Comparison of ENCODE assay signal across 1 cellular context in genomic region chr3:47380601-47381316, GRCh38.
TF ChIP-seq lines count a peak whose summit lies in the region.

A gene with protein sequence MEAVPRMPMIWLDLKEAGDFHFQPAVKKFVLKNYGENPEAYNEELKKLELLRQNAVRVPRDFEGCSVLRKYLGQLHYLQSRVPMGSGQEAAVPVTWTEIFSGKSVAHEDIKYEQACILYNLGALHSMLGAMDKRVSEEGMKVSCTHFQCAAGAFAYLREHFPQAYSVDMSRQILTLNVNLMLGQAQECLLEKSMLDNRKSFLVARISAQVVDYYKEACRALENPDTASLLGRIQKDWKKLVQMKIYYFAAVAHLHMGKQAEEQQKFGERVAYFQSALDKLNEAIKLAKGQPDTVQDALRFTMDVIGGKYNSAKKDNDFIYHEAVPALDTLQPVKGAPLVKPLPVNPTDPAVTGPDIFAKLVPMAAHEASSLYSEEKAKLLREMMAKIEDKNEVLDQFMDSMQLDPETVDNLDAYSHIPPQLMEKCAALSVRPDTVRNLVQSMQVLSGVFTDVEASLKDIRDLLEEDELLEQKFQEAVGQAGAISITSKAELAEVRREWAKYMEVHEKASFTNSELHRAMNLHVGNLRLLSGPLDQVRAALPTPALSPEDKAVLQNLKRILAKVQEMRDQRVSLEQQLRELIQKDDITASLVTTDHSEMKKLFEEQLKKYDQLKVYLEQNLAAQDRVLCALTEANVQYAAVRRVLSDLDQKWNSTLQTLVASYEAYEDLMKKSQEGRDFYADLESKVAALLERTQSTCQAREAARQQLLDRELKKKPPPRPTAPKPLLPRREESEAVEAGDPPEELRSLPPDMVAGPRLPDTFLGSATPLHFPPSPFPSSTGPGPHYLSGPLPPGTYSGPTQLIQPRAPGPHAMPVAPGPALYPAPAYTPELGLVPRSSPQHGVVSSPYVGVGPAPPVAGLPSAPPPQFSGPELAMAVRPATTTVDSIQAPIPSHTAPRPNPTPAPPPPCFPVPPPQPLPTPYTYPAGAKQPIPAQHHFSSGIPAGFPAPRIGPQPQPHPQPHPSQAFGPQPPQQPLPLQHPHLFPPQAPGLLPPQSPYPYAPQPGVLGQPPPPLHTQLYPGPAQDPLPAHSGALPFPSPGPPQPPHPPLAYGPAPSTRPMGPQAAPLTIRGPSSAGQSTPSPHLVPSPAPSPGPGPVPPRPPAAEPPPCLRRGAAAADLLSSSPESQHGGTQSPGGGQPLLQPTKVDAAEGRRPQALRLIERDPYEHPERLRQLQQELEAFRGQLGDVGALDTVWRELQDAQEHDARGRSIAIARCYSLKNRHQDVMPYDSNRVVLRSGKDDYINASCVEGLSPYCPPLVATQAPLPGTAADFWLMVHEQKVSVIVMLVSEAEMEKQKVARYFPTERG (N-terminal part only) (plus strand): TSS chr3:47381021. CDS start chr3:47381097, 76 bp downstream.

TF ChIP-seq in HEK293, 187 proteins besides CTCF, POLR2A, EP300 and RAD21 (continued from another document):
- 0 out of 2 replicates have a peak, but pooled peaks have one; percentile 61 for TF ChIP-seq ZNF785 (tag by site-specific recombination; IDR thresholded peaks at IDR 0.05)
- TF ChIP-seq ZNF830 (tag by site-specific recombination; IDR thresholded peaks at IDR 0.05; ENCODE audit: low read depth): no peak
- no peak for TF ChIP-seq ZNF626 (tag by site-specific recombination; IDR thresholded peaks at IDR 0.05)
- TF ChIP-seq ZFP37 (tag by site-specific recombination; IDR thresholded peaks at IDR 0.05): peak; percentile 80; the same call in 1 of the 2 replicates
- no peak for TF ChIP-seq ZSCAN16 (tag by site-specific recombination; IDR thresholded peaks at IDR 0.05)
- TF ChIP-seq ZNF311 (tag by site-specific recombination; IDR thresholded peaks at IDR 0.05; ENCODE audit: borderline replicate concordance): no peak
- no peak for TF ChIP-seq ZNF174 (tag by site-specific recombination; IDR thresholded peaks at IDR 0.05)
- TF ChIP-seq PRDM1 (tag by site-specific recombination; IDR thresholded peaks at IDR 0.05): no peak
- TF ChIP-seq KLF1 (tag by site-specific recombination; IDR thresholded peaks at IDR 0.05): peak; percentile 54; the same call in 1 of the 2 replicates
- peak; percentile 56; the same call in 1 of the 2 replicates for TF ChIP-seq ZNF2 (tag by site-specific recombination; IDR thresholded peaks at IDR 0.05)
- TF ChIP-seq KLF8 (tag by site-specific recombination; IDR thresholded peaks at IDR 0.05): peak; percentile 17; the same call in 1 of the 2 replicates
- TF ChIP-seq TSHZ1 (tag by site-specific recombination; IDR thresholded peaks at IDR 0.05; ENCODE audit: borderline replicate concordance): no peak
- TF ChIP-seq YY1 (tag by site-specific recombination; IDR thresholded peaks at IDR 0.05): peak; percentile 75; the same call in 1 of the 2 replicates
- peak; percentile 80 for TF ChIP-seq ZEB2 (tag by site-specific recombination; IDR thresholded peaks at IDR 0.05)
- peak; percentile 59; the same call in 1 of the 2 replicates for TF ChIP-seq OVOL3 (tag by site-specific recombination; IDR thresholded peaks at IDR 0.05)
- no peak for TF ChIP-seq ZNF202 (tag by site-specific recombination; IDR thresholded peaks at IDR 0.05; ENCODE audit: borderline replicate concordance)
- no peak for TF ChIP-seq ZNF510 (tag by site-specific recombination; IDR thresholded peaks at IDR 0.05; ENCODE audit: insufficient replicate concordance)
- no peak for TF ChIP-seq ZNF148 (tag by site-specific recombination; IDR thresholded peaks at IDR 0.05; ENCODE audit: borderline replicate concordance)
- peak; percentile 94 for TF ChIP-seq ZNF341 (tag by site-specific recombination; IDR thresholded peaks at IDR 0.05; ENCODE audit: low read depth)
- TF ChIP-seq ZNF23 (tag by site-specific recombination; IDR thresholded peaks at IDR 0.05; ENCODE audit: borderline replicate concordance): no peak
